ENCODE assay signal across 18 cellular contexts in genomic region chr13:85512421-85512820, GRCh38.
"Had no signal": no experiment of that assay in that cellular context is flagged by ENCODE, and none has a peak within 500 bp of the region (broad histone marks: within the 10 kb centered on the region; RNA-seq: fewer than 3 reads in every experiment).

No MANE protein-coding gene starts in this region.

- DNase-seq: activated CD4-positive, alpha-beta memory T cell treated with anti-CD3 and anti-CD28 coated beads, Interleukin-2, amount 10 ng/mL, durations not matched to agents 7 days and 5 days; activated CD4-positive, alpha-beta T cell treated with anti-CD3 and anti-CD28 coated beads for 36 hours; activated effector memory CD4-positive, alpha-beta T cell treated with Interleukin-2 at 50 U/mL for 16 hours; activated T-cell treated with anti-CD3 and anti-CD28 coated beads, Interleukin-2, amount 50 U/mL, for 24 hours; adrenal gland; central memory CD4-positive, alpha-beta T cell; colonic mucosa; foreskin fibroblast; glutamatergic neuron; kidney glomerular epithelial cell; mesendoderm; nucleus accumbens; posterior cingulate gyrus; small intestine; upper lobe of left lung had no signal

- H3K9me3 Mint-ChIP-seq: activated T-cell treated with anti-CD3 and anti-CD28 coated beads, Interleukin-2, amount 50 U/mL, for 24 hours; stimulated activated naive CD8-positive, alpha-beta T cell treated with anti-CD3 and anti-CD28 coated beads, Interleukin-15, Interleukin-2, amounts not matched to agents 100 ng/mL and 50 ng/mL, for 24 hours had no signal

- H3K27me3 Mint-ChIP-seq: activated CD4-positive, alpha-beta memory T cell treated with anti-CD3 and anti-CD28 coated beads, Interleukin-2, amount 10 ng/mL, durations not matched to agents 7 days and 5 days; activated CD4-positive, alpha-beta T cell treated with anti-CD3 and anti-CD28 coated beads for 36 hours; activated naive CD4-positive, alpha-beta T cell treated with anti-CD3 and anti-CD28 coated beads, Interleukin-2, amount 50 U/mL, for 24 hours; activated T-cell treated with anti-CD3 and anti-CD28 coated beads, Interleukin-2, amount 50 U/mL, for 24 hours; stimulated activated naive CD8-positive, alpha-beta T cell treated with anti-CD3 and anti-CD28 coated beads, Interleukin-15, Interleukin-2, amounts not matched to agents 100 ng/mL and 50 ng/mL, for 24 hours had no signal

- FAIRE-seq: small intestine had no signal

- H3K27ac ChIP-seq: adrenal gland, colonic mucosa, upper lobe of left lung had no signal

- H3K4me1 Mint-ChIP-seq: activated CD4-positive, alpha-beta memory T cell treated with anti-CD3 and anti-CD28 coated beads, Interleukin-2, amount 10 ng/mL, durations not matched to agents 7 days and 5 days; activated CD4-positive, alpha-beta T cell treated with anti-CD3 and anti-CD28 coated beads for 36 hours; activated naive CD4-positive, alpha-beta T cell treated with anti-CD3 and anti-CD28 coated beads, Interleukin-2, amount 50 U/mL, for 24 hours; nephron had no signal

- H3K36me3 ChIP-seq: adrenal gland, colonic mucosa, upper lobe of left lung had no signal

- H3K4me3 ChIP-seq: adrenal gland, colonic mucosa, upper lobe of left lung had no signal

- H3K9me3 ChIP-seq: adrenal gland, colonic mucosa, upper lobe of left lung had no signal

- H3K27ac Mint-ChIP-seq: activated CD4-positive, alpha-beta memory T cell treated with anti-CD3 and anti-CD28 coated beads, Interleukin-2, amount 10 ng/mL, durations not matched to agents 7 days and 5 days; activated CD4-positive, alpha-beta T cell treated with anti-CD3 and anti-CD28 coated beads for 36 hours; activated naive CD4-positive, alpha-beta T cell treated with anti-CD3 and anti-CD28 coated beads, Interleukin-2, amount 50 U/mL, for 24 hours; activated T-cell treated with anti-CD3 and anti-CD28 coated beads, Interleukin-2, amount 50 U/mL, for 24 hours; stimulated activated naive CD8-positive, alpha-beta T cell treated with anti-CD3 and anti-CD28 coated beads, Interleukin-15, Interleukin-2, amounts not matched to agents 100 ng/mL and 50 ng/mL, for 24 hours had no signal

- H3K4me1 ChIP-seq: adrenal gland, colonic mucosa had no signal

- H3K36me3 Mint-ChIP-seq: activated naive CD4-positive, alpha-beta T cell treated with anti-CD3 and anti-CD28 coated beads, Interleukin-2, amount 50 U/mL, for 24 hours had no signal

- H3K4me3 Mint-ChIP-seq: activated CD4-positive, alpha-beta memory T cell treated with anti-CD3 and anti-CD28 coated beads, Interleukin-2, amount 10 ng/mL, durations not matched to agents 7 days and 5 days; activated CD4-positive, alpha-beta T cell treated with anti-CD3 and anti-CD28 coated beads for 36 hours; activated naive CD4-positive, alpha-beta T cell treated with anti-CD3 and anti-CD28 coated beads, Interleukin-2, amount 50 U/mL, for 24 hours; activated T-cell treated with anti-CD3 and anti-CD28 coated beads, Interleukin-2, amount 50 U/mL, for 24 hours; nephron; stimulated activated naive CD8-positive, alpha-beta T cell treated with anti-CD3 and anti-CD28 coated beads, Interleukin-15, Interleukin-2, amounts not matched to agents 100 ng/mL and 50 ng/mL, for 24 hours had no signal

- ATAC-seq: activated CD4-positive, alpha-beta T cell treated with anti-CD3 and anti-CD28 coated beads for 36 hours had no signal

- H3K27me3 ChIP-seq: adrenal gland, colonic mucosa, upper lobe of left lung had no signal
